9 cellular contexts compared by ENCODE assay signal in genomic region chr3:17810759-17811158, GRCh38.
DNase-seq lines count a peak whose midpoint lies in the region; ATAC-seq, FAIRE-seq and TF ChIP-seq lines count a peak whose summit lies in the region.
"Had no signal": no experiment of that assay in that cellular context is flagged by ENCODE, and none has a peak within 500 bp of the region (broad histone marks: within the 10 kb centered on the region; RNA-seq: fewer than 3 reads in every experiment).

No MANE protein-coding gene starts in this region.

- intact Hi-C loops in kidney (cut with DNase I), result no loop called here

- H3K4me1 ChIP-seq in kidney (ENCODE audit: control insufficient read depth in 1 of 2, insufficient read depth in 1 of 2, low read depth in 1 of 2, low read length in 2 of 2), result no peaks in the 10 kb centered on the region

- CTCF ChIA-PET in WTC11 (lab: Charles Lee), result interaction anchor here (0.9 kb wide), 1 partner anchor 36 kb away, joined by 3 read pairs; no protein-coding TSS in a partner anchor

- H3K4me1 Mint-ChIP-seq in WTC11, result peaks cover 5% of the 10 kb centered on the region; the same call in 1 of the 2 replicates

- H3K9me3 ChIP-seq in kidney (ENCODE audit: control insufficient read depth in 1 of 2, low read length in 2 of 2), result no peaks in the 10 kb centered on the region

- H3K27ac ChIP-seq in kidney (ENCODE audit: low read depth in 2 of 2, low read length in 2 of 2), result no peak overlapping the region

- TF ChIP-seq CTCF in WTC11 (IDR thresholded peaks at IDR 0.05) (no peak), kidney (IDR thresholded peaks at IDR 0.05; ENCODE audit: borderline replicate concordance, extremely low read depth, insufficient read depth) (peak; percentile 22)

- no peaks in the 10 kb centered on the region for H3K36me3 Mint-ChIP-seq in WTC11
- H3K36me3 Mint-ChIP-seq: immature natural killer cell had no signal

- DNase-seq in AG20443 (ENCODE audit: low spot score) (peak; percentile 52), HCEC 1CT (peak; percentile 78), WTC11 (ENCODE audit: low spot score) (no peak), kidney (no peak), islet precursor cell (no peak), SKM-1 treated with dmso at 0.1 percent for 144 hours (lab: John Stamatoyannopoulos, UW; ENCODE audit: unreplicated experiment) (no peak), T-helper 9 cell (no peak)
- DNase-seq: immature natural killer cell had no signal

- no peak overlapping the region for H3K4me3 ChIP-seq in kidney (ENCODE audit: low read length in 2 of 2)

- H3K36me3 ChIP-seq in kidney (ENCODE audit: control insufficient read depth in 1 of 2, insufficient read depth in 2 of 2, low read length in 2 of 2), result no peaks in the 10 kb centered on the region

- POLR2A ChIA-PET in WTC11 (lab: Charles Lee), result no interaction called here

- peak; percentile 55 for ATAC-seq in WTC11
- no peak for ATAC-seq in esophagus mucosa

- H3K27ac Mint-ChIP-seq in WTC11, result no peak overlapping the region
- H3K27ac Mint-ChIP-seq: immature natural killer cell had no signal

- FAIRE-seq in kidney (lab: Jason Lieb, UNC), result no peak

- no peak overlapping the region for H3K4me3 Mint-ChIP-seq in WTC11
- H3K4me3 Mint-ChIP-seq: immature natural killer cell had no signal

- no peaks in the 10 kb centered on the region for H3K27me3 Mint-ChIP-seq in WTC11 (ENCODE audit: low read depth)

- no peaks in the 10 kb centered on the region for H3K9me3 Mint-ChIP-seq in WTC11

- H3K9ac ChIP-seq in kidney (ENCODE audit: low read length in 2 of 2), result no peak overlapping the region

TF ChIP-seq in WTC11, 78 proteins besides CTCF, POLR2A, EP300 and RAD21:
- no peak for TF ChIP-seq ZNF263 (CRISPR knock-in tag; IDR thresholded peaks at IDR 0.05; ENCODE audit: low read depth)
- TF ChIP-seq CBFB (CRISPR knock-in tag; IDR thresholded peaks at IDR 0.05; ENCODE audit: low read depth), result no peak
- TF ChIP-seq HMGXB4 (CRISPR knock-in tag; IDR thresholded peaks at IDR 0.05), result no peak
- no peak for TF ChIP-seq ZNF396 (CRISPR knock-in tag; IDR thresholded peaks at IDR 0.05; ENCODE audit: borderline replicate concordance)
- no peak for TF ChIP-seq EMX1 (CRISPR knock-in tag; IDR thresholded peaks at IDR 0.05)
- no peak for TF ChIP-seq ZBTB21 (CRISPR knock-in tag; IDR thresholded peaks at IDR 0.05; ENCODE audit: borderline replicate concordance)
- TF ChIP-seq FOXK1 (CRISPR knock-in tag; IDR thresholded peaks at IDR 0.05), result no peak
- TF ChIP-seq SMAD3 (CRISPR knock-in tag; IDR thresholded peaks at IDR 0.05; ENCODE audit: borderline replicate concordance), result no peak
- TF ChIP-seq, protein P1, sequence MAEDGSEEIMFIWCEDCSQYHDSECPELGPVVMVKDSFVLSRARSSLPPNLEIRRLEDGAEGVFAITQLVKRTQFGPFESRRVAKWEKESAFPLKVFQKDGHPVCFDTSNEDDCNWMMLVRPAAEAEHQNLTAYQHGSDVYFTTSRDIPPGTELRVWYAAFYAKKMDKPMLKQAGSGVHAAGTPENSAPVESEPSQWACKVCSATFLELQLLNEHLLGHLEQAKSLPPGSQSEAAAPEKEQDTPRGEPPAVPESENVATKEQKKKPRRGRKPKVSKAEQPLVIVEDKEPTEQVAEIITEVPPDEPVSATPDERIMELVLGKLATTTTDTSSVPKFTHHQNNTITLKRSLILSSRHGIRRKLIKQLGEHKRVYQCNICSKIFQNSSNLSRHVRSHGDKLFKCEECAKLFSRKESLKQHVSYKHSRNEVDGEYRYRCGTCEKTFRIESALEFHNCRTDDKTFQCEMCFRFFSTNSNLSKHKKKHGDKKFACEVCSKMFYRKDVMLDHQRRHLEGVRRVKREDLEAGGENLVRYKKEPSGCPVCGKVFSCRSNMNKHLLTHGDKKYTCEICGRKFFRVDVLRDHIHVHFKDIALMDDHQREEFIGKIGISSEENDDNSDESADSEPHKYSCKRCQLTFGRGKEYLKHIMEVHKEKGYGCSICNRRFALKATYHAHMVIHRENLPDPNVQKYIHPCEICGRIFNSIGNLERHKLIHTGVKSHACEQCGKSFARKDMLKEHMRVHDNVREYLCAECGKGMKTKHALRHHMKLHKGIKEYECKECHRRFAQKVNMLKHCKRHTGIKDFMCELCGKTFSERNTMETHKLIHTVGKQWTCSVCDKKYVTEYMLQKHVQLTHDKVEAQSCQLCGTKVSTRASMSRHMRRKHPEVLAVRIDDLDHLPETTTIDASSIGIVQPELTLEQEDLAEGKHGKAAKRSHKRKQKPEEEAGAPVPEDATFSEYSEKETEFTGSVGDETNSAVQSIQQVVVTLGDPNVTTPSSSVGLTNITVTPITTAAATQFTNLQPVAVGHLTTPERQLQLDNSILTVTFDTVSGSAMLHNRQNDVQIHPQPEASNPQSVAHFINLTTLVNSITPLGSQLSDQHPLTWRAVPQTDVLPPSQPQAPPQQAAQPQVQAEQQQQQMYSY (CRISPR knock-in tag; IDR thresholded peaks at IDR 0.05), result no peak
- no peak for TF ChIP-seq IRF2 (CRISPR knock-in tag; IDR thresholded peaks at IDR 0.05; ENCODE audit: borderline replicate concordance, low read depth)
- TF ChIP-seq, protein P2, sequence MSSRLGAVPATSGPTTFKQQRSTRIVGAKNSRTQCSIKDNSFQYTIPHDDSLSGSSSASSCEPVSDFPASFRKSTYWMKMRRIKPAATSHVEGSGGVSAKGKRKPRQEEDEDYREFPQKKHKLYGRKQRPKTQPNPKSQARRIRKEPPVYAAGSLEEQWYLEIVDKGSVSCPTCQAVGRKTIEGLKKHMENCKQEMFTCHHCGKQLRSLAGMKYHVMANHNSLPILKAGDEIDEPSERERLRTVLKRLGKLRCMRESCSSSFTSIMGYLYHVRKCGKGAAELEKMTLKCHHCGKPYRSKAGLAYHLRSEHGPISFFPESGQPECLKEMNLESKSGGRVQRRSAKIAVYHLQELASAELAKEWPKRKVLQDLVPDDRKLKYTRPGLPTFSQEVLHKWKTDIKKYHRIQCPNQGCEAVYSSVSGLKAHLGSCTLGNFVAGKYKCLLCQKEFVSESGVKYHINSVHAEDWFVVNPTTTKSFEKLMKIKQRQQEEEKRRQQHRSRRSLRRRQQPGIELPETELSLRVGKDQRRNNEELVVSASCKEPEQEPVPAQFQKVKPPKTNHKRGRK (CRISPR knock-in tag; IDR thresholded peaks at IDR 0.05; ENCODE audit: borderline replicate concordance), result no peak
- TF ChIP-seq, protein P3, sequence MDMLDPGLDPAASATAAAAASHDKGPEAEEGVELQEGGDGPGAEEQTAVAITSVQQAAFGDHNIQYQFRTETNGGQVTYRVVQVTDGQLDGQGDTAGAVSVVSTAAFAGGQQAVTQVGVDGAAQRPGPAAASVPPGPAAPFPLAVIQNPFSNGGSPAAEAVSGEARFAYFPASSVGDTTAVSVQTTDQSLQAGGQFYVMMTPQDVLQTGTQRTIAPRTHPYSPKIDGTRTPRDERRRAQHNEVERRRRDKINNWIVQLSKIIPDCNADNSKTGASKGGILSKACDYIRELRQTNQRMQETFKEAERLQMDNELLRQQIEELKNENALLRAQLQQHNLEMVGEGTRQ (CRISPR knock-in tag; IDR thresholded peaks at IDR 0.05), result no peak
- TF ChIP-seq, protein P4, sequence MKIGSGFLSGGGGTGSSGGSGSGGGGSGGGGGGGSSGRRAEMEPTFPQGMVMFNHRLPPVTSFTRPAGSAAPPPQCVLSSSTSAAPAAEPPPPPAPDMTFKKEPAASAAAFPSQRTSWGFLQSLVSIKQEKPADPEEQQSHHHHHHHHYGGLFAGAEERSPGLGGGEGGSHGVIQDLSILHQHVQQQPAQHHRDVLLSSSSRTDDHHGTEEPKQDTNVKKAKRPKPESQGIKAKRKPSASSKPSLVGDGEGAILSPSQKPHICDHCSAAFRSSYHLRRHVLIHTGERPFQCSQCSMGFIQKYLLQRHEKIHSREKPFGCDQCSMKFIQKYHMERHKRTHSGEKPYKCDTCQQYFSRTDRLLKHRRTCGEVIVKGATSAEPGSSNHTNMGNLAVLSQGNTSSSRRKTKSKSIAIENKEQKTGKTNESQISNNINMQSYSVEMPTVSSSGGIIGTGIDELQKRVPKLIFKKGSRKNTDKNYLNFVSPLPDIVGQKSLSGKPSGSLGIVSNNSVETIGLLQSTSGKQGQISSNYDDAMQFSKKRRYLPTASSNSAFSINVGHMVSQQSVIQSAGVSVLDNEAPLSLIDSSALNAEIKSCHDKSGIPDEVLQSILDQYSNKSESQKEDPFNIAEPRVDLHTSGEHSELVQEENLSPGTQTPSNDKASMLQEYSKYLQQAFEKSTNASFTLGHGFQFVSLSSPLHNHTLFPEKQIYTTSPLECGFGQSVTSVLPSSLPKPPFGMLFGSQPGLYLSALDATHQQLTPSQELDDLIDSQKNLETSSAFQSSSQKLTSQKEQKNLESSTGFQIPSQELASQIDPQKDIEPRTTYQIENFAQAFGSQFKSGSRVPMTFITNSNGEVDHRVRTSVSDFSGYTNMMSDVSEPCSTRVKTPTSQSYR (CRISPR knock-in tag; IDR thresholded peaks at IDR 0.05), result no peak
- TF ChIP-seq TEAD4 (CRISPR knock-in tag; IDR thresholded peaks at IDR 0.05), result no peak
- TF ChIP-seq ZNF219 (CRISPR knock-in tag; IDR thresholded peaks at IDR 0.05; ENCODE audit: borderline replicate concordance), result no peak

Comparison
In these comparisons a context has a peak if more than half of its experiments do, and no peak if none do; other contexts are left out.
1. DNase-seq: peak in AG20443 (single experiment) and HCEC 1CT (single experiment); none in WTC11 (single experiment), kidney (single experiment), islet precursor cell (single experiment), SKM-1 treated with dmso at 0.1 percent for 144 hours (single experiment) and T-helper 9 cell (single experiment).